ENCODE assay signal across 1 cellular context in the genomic region with DNA sequence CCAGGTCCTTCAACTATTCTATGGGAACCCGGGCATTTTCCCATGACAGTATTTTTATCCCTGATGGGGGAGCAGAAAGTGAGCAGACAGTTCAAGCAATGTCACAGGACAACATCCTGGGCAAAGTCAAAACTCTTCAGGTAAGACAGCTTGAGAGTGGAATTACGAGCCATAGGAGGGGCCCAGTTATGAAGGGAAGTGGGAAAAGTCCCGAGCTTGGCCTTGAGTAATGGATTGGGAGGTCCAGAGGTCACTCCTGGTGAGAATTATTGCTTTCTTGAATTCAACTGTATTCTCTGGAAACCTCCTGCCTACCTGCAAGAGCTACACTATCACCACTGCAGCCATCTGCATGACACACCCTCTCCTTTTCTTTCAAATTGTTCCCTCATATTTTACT.
TF ChIP-seq lines count a peak whose summit lies in the region.

No MANE protein-coding gene starts in this region.

TF ChIP-seq in GM12878, 131 proteins besides CTCF, POLR2A, EP300 and RAD21:
- TF ChIP-seq SMC3 (IDR thresholded peaks at IDR 0.05; ENCODE audit: borderline replicate concordance, low read length) (no peak), DPF2 (IDR thresholded peaks at IDR 0.05) (no peak), ETV6 (conservative IDR thresholded peaks at IDR 0.05 in 1 of 2, IDR thresholded peaks at IDR 0.05 in 1 of 2; ENCODE audit: borderline replicate concordance in 1 of 2, low read depth in 1 of 2) (no peak), RBBP5 (conservative IDR thresholded peaks at IDR 0.05) (no peak), TCF12 (IDR thresholded peaks at IDR 0.05; ENCODE audit: low read depth, low read length) (no peak), MXI1 (IDR thresholded peaks at IDR 0.05; ENCODE audit: low read depth, low read length) (no peak)
- TF ChIP-seq, protein P1, sequence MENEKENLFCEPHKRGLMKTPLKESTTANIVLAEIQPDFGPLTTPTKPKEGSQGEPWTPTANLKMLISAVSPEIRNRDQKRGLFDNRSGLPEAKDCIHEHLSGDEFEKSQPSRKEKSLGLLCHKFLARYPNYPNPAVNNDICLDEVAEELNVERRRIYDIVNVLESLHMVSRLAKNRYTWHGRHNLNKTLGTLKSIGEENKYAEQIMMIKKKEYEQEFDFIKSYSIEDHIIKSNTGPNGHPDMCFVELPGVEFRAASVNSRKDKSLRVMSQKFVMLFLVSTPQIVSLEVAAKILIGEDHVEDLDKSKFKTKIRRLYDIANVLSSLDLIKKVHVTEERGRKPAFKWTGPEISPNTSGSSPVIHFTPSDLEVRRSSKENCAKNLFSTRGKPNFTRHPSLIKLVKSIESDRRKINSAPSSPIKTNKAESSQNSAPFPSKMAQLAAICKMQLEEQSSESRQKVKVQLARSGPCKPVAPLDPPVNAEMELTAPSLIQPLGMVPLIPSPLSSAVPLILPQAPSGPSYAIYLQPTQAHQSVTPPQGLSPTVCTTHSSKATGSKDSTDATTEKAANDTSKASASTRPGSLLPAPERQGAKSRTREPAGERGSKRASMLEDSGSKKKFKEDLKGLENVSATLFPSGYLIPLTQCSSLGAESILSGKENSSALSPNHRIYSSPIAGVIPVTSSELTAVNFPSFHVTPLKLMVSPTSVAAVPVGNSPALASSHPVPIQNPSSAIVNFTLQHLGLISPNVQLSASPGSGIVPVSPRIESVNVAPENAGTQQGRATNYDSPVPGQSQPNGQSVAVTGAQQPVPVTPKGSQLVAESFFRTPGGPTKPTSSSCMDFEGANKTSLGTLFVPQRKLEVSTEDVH (IDR thresholded peaks at IDR 0.05; ENCODE audit: low read depth, partially characterized antibody): no peak
- TF ChIP-seq, protein P2, sequence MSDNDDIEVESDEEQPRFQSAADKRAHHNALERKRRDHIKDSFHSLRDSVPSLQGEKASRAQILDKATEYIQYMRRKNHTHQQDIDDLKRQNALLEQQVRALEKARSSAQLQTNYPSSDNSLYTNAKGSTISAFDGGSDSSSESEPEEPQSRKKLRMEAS (IDR thresholded peaks at IDR 0.05; ENCODE audit: low read depth, low read length): no peak
- TF ChIP-seq, protein P3, sequence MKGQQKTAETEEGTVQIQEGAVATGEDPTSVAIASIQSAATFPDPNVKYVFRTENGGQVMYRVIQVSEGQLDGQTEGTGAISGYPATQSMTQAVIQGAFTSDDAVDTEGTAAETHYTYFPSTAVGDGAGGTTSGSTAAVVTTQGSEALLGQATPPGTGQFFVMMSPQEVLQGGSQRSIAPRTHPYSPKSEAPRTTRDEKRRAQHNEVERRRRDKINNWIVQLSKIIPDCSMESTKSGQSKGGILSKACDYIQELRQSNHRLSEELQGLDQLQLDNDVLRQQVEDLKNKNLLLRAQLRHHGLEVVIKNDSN (IDR thresholded peaks at IDR 0.05; ENCODE audit: borderline replicate concordance, extremely low read length, insufficient read depth, low read depth, low read length): no peak
